7 cellular contexts compared by ENCODE assay signal in genomic region chr17:40178021-40178601, GRCh38. TPM values are rescaled to one million over a fixed set of nuclear protein-coding genes. Genes with fewer than 3 reads are reported as not detected.
DNase-seq lines count a peak whose midpoint lies in the region; ATAC-seq and TF ChIP-seq lines count a peak whose summit lies in the region.

No MANE protein-coding gene starts in this region.

- H3K27ac ChIP-seq in H9 (ENCODE audit: insufficient read length, low read depth, low read length) (no peak overlapping the region), iPS DF 6.9 (ENCODE audit: low read length) (no peak overlapping the region), sigmoid colon (peak overlapping the region in 1 of 4 donors; percentile 43)

- H2BK5ac ChIP-seq in H9 (ENCODE audit: insufficient read length, low read length), result no peak overlapping the region

- H3K23me2 ChIP-seq in H9 (ENCODE audit: insufficient read length, low read depth, low read length, poor library complexity, severe bottlenecking), result no peaks in the 10 kb centered on the region

- no peak overlapping the region for H4K8ac ChIP-seq in H9 (replicated peaks; ENCODE audit: insufficient read length, low read depth, low read length)

- no peak for ATAC-seq in activated B cell treated with CpG ODN at 0.5 μM for 24 hours (ENCODE audit: low read depth)
- no peak for ATAC-seq in left lobe of liver
- no peak for ATAC-seq in GM18870 (IDR thresholded peaks at IDR 0.05; ENCODE audit: unreplicated experiment)

- no peak overlapping the region for H4K91ac ChIP-seq in H9 (ENCODE audit: insufficient read length, low read depth, low read length)

- CTCF ChIA-PET in activated B cell treated with CpG ODN at 0.5 μM for 24 hours (lab: Charles Lee), result no interaction called here

- H2BK20ac ChIP-seq in H9 (ENCODE audit: low read depth, low read length, poor library complexity, severe bottlenecking), result no peak overlapping the region

- no peak overlapping the region for H3K27ac Mint-ChIP-seq in H9
- no peak overlapping the region for H3K27ac Mint-ChIP-seq in activated B cell treated with CpG ODN at 0.5 μM for 24 hours

- TF ChIP-seq EP300 in sigmoid colon (IDR thresholded peaks at IDR 0.05), result no peak

- no peak overlapping the region for H4K5ac ChIP-seq in H9 (ENCODE audit: insufficient read length, low read depth, low read length)

- H3K4me3 ChIP-seq in iPS DF 6.9 (ENCODE audit: low read length) (peak overlapping the region; percentile 26; the same call in 1 of the 2 replicates), sigmoid colon (peak overlapping the region; percentile 34 to 57 (median 50))

- no peak overlapping the region for H2BK15ac ChIP-seq in H9 (ENCODE audit: low read depth, low read length)

- H2AK5ac ChIP-seq in H9 (ENCODE audit: insufficient read length, low read length), result no peak overlapping the region

- H3K56ac ChIP-seq in H9 (ENCODE audit: insufficient read length, low read depth, low read length), result no peak overlapping the region

- no CpG with 5 or more reads among the region's 46 CpGs for WGBS in H9 (ENCODE audit: extremely low coverage, insufficient read length, low lambda C conversion rate)
- WGBS in iPS DF 6.9 (ENCODE audit: insufficient coverage, insufficient read length), result no CpG with 5 or more reads among the region's 46 CpGs
- 10 to 30% methylated on average over 46 of the region's 46 CpGs for WGBS in sigmoid colon, 2 donors

- H4K20me1 ChIP-seq in H9 (ENCODE audit: control insufficient read depth, insufficient read depth, insufficient read length), result peaks cover 2% of the 10 kb centered on the region

- H2BK12ac ChIP-seq in H9 (ENCODE audit: insufficient read length, low read depth, low read length), result no peak overlapping the region

- H3K14ac ChIP-seq in H9 (ENCODE audit: insufficient read depth, low read length), result no peak overlapping the region

- H3K23ac ChIP-seq in H9 (ENCODE audit: insufficient read length, low read depth, low read length), result no peak overlapping the region

- peaks cover 25 to 33% of the 10 kb centered on the region in 2 experiments for H3K4me1 Mint-ChIP-seq in H9
- peaks cover 10% of the 10 kb centered on the region for H3K4me1 Mint-ChIP-seq in activated B cell treated with CpG ODN at 0.5 μM for 24 hours

- no peak overlapping the region for H3K9ac ChIP-seq in H9 (ENCODE audit: extremely low read depth, insufficient read length, low read length)

- TF ChIP-seq POLR2A in sigmoid colon (IDR thresholded peaks at IDR 0.05), result no peak

- TF ChIP-seq CTCF in H9 (conservative IDR thresholded peaks at IDR 0.05), result peak; percentile 43
- no peak for TF ChIP-seq CTCF in activated B cell treated with CpG ODN at 0.5 μM for 24 hours (IDR thresholded peaks at IDR 0.05)
- no peak for TF ChIP-seq CTCF in sigmoid colon (IDR thresholded peaks at IDR 0.05)

- H3K4me1 ChIP-seq in H9 (ENCODE audit: insufficient read depth, low read length), result peaks cover 5% of the 10 kb centered on the region; the same call in 1 of the 2 replicates
- H3K4me1 ChIP-seq in iPS DF 6.9 (ENCODE audit: control insufficient read depth, insufficient read depth, low read length), result no peaks in the 10 kb centered on the region
- H3K4me1 ChIP-seq in sigmoid colon, result peaks cover 0 to 20% (median 18%) of the 10 kb centered on the region in 4 donors

- no peak overlapping the region for H3K18ac ChIP-seq in H9 (ENCODE audit: insufficient read length, low read depth, low read length)

- no peak overlapping the region for H3T11ph ChIP-seq in H9 (ENCODE audit: low read length)

- no peaks in the 10 kb centered on the region for H3K79me1 ChIP-seq in H9 (ENCODE audit: insufficient read depth, low read depth, low read length, poor library complexity, severe bottlenecking)

- H3K27me3 Mint-ChIP-seq in H9 (ENCODE audit: low read depth) (no peaks in the 10 kb centered on the region; the same call in 1 of the 2 replicates), activated B cell treated with CpG ODN at 0.5 μM for 24 hours (no peaks in the 10 kb centered on the region)

- no peak overlapping the region for H3K4ac ChIP-seq in H9 (ENCODE audit: low read depth, low read length)

- no peaks in the 10 kb centered on the region for H3K36me3 ChIP-seq in iPS DF 6.9 (ENCODE audit: control insufficient read depth, insufficient read depth, low read length)
- peaks cover 0 to 32% (median 0%) of the 10 kb centered on the region in 4 donors for H3K36me3 ChIP-seq in sigmoid colon

- H3K9me3 ChIP-seq in H9 (ENCODE audit: control insufficient read depth, low read depth, low read length), result no peaks in the 10 kb centered on the region
- H3K9me3 ChIP-seq in iPS DF 6.9 (ENCODE audit: control insufficient read depth, insufficient read depth, low read length), result no peaks in the 10 kb centered on the region
- no peaks in the 10 kb centered on the region for H3K9me3 ChIP-seq in sigmoid colon

- H2AFZ ChIP-seq in H9 (ENCODE audit: low read length), result no peak overlapping the region

- no peaks in the 10 kb centered on the region for H3K79me2 ChIP-seq in H9 (ENCODE audit: insufficient read depth, low read length)

- H3K27me3 ChIP-seq in H9 (ENCODE audit: insufficient read depth, low read length), result no peaks in the 10 kb centered on the region; the same call in 1 of the 2 replicates
- H3K27me3 ChIP-seq in iPS DF 6.9 (ENCODE audit: control insufficient read depth, insufficient read depth, low read length), result no peaks in the 10 kb centered on the region
- H3K27me3 ChIP-seq in sigmoid colon, result no peaks in the 10 kb centered on the region

- DNase-seq in H9 (peak; percentile 80), activated B cell treated with CpG ODN at 0.5 μM for 24 hours (peak; percentile 27), iPS DF 6.9 (ENCODE audit: low read depth, low spot score) (no peak), sigmoid colon (no peak), AG08395 (ENCODE audit: low spot score) (no peak), left lobe of liver (ENCODE audit: low spot score) (no peak)

- H3K36me3 Mint-ChIP-seq in H9 (ENCODE audit: insufficient read depth in 1 of 3, low read depth in 3 of 3) (peaks cover 15 to 34% (median 23%) of the 10 kb centered on the region in 3 experiments), activated B cell treated with CpG ODN at 0.5 μM for 24 hours (ENCODE audit: low read depth) (peaks cover 20% of the 10 kb centered on the region)

- peak overlapping the region; percentile 1 for H3K4me2 ChIP-seq in H9 (ENCODE audit: insufficient read depth, insufficient read length, low read length)

- H2BK120ac ChIP-seq in H9 (ENCODE audit: low read depth, low read length, poor library complexity, severe bottlenecking), result no peak overlapping the region

- H3K9me3 Mint-ChIP-seq in H9 (no peaks in the 10 kb centered on the region), activated B cell treated with CpG ODN at 0.5 μM for 24 hours (no peaks in the 10 kb centered on the region)

- intact Hi-C loops in activated B cell treated with CpG ODN at 0.5 μM for 24 hours (cut with micrococcal nuclease) (no loop called here), sigmoid colon (cut with DNase I) (loop anchor here (5.0 kb wide), 1 partner anchor 36 kb away; the partner anchor contains the start of gene CASC3)

- POLR2A ChIA-PET in activated B cell treated with CpG ODN at 0.5 μM for 24 hours (lab: Charles Lee), result interaction anchor here (0.6 to 0.9 kb wide), 2 partner anchors 13 to 58 kb away, joined by 3 to 4 read pairs; no protein-coding TSS in a partner anchor

- H3K4me3 Mint-ChIP-seq in H9, result peak overlapping the region; percentile 51 to 70
- peak overlapping the region; percentile 42 for H3K4me3 Mint-ChIP-seq in activated B cell treated with CpG ODN at 0.5 μM for 24 hours

RNA-seq across cellular contexts. Expression of gene RAPGEFL1, which starts 0.8 kb away (rescaled TPM):
- total RNA-seq in H9 (2021) (23.6 and 24.8 TPM in 2 replicates), activated B cell treated with CpG ODN at 0.5 μM for 24 hours (4.9 and 7.0 TPM in 2 replicates), sigmoid colon (1 to 10 TPM in 3 of 4 donors, under 1 TPM in 1; 0.99 to 4.3 (median 2.6) TPM), left lobe of liver (19.3 TPM)
- 10 to 100 TPM; 48.0 to 85.0 (median 66.8) TPM for polyA plus RNA-seq in sigmoid colon

RNA-seq across cellular contexts. Expression of gene CASC3, which starts 37.8 kb away (rescaled TPM):
- total RNA-seq in H9 (2021) (123 and 137 TPM in 2 replicates), activated B cell treated with CpG ODN at 0.5 μM for 24 hours (110 and 119 TPM in 2 replicates), sigmoid colon (10 to 100 TPM; 60.2 to 94.4 (median 70.7) TPM), left lobe of liver (25.1 TPM)
- 10 to 100 TPM; 22.4 to 42.3 (median 24.0) TPM for polyA plus RNA-seq in sigmoid colon

RNA-seq across cellular contexts. Expression of gene WIPF2, which starts 41.0 kb away (rescaled TPM):
- total RNA-seq in H9 (2021) (22.2 and 24.2 TPM in 2 replicates), activated B cell treated with CpG ODN at 0.5 μM for 24 hours (28.4 and 32.9 TPM in 2 replicates), sigmoid colon (10 to 100 TPM in 1 of 4 donors, 1 to 10 TPM in 3; 6.7 to 10.2 (median 8.7) TPM), left lobe of liver (10.3 TPM)
- 10 to 100 TPM; 11.4 to 20.3 (median 18.0) TPM for polyA plus RNA-seq in sigmoid colon

RNA-seq across cellular contexts. Expression of gene MSL1, which starts 56.3 kb away (rescaled TPM):
- total RNA-seq in H9 (2021) (101 and 105 TPM in 2 replicates), activated B cell treated with CpG ODN at 0.5 μM for 24 hours (84.5 and 101 TPM in 2 replicates), sigmoid colon (10 to 100 TPM; 52.3 to 92.2 (median 58.0) TPM), left lobe of liver (45.9 TPM)
- polyA plus RNA-seq in sigmoid colon, result 10 to 100 TPM; 29.4 to 63.5 (median 34.0) TPM

Comparison
In these comparisons a context has a peak if more than half of its experiments do, and no peak if none do; other contexts are left out.
1. DNase-seq: peak in H9 (single experiment) and activated B cell treated with CpG ODN at 0.5 μM for 24 hours (single experiment); none in iPS DF 6.9 (single experiment), sigmoid colon (single experiment), AG08395 (single experiment) and left lobe of liver (single experiment).